In the genomic region with DNA sequence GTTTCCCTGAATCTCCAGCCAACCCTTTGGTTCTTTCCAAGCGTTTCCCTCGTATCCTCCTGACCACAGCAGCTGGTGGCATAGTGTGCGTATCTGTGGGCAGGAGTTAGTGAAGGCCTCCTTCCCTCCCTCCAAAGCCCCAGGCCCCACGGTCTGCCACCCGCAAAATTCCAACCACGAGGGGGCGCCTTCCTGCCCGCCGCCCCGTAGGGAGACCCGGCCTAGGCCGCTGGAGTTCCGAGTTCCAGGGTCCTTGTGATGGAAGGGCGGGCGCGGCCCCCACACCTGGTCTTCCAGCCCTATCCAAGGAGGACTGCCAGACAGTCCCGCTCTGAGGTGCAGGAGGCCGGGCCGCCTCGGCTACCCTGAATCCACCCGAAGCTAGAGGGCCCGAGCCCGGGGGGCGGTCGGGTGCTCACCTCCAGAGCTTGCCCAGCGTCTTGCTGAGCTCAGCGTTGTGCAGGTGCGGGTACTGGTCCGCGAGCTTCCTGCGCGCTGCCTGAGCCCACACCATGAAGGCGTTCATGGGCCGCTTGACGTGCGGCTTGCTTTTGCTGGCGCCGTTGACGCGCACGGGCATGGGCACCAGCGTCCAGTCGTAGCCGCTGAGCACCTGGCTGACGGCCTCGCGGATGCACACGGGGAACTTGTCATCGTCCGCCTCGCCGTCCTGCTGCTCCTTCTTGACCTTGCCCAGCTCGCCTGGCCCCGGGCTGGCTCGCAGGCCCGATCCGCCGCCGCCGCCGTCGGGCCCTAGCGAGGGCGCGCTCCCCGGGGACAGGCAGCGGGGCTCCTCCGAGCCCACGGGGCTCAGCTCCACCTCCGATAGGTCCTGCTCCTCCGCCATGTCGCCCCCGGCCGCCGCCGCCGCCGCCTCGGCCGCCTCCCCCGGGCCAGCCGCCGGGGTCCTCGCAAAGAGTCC, we compare ENCODE assay signal across 1 cellular context.
TF ChIP-seq lines count a peak whose summit lies in the region.

No MANE protein-coding gene starts in this region.

TF ChIP-seq in IMR-90, 13 proteins besides CTCF, POLR2A, EP300 and RAD21 (continued from another document):
- TF ChIP-seq MAZ (IDR thresholded peaks at IDR 0.05; ENCODE audit: borderline replicate concordance, low read depth, low read length): no peak
- TF ChIP-seq, protein P1, sequence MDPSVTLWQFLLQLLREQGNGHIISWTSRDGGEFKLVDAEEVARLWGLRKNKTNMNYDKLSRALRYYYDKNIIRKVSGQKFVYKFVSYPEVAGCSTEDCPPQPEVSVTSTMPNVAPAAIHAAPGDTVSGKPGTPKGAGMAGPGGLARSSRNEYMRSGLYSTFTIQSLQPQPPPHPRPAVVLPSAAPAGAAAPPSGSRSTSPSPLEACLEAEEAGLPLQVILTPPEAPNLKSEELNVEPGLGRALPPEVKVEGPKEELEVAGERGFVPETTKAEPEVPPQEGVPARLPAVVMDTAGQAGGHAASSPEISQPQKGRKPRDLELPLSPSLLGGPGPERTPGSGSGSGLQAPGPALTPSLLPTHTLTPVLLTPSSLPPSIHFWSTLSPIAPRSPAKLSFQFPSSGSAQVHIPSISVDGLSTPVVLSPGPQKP (IDR thresholded peaks at IDR 0.05; ENCODE audit: borderline replicate concordance, low read depth, low read length): no peak
